Comparison of ENCODE assay signal across 8 cellular contexts in the genomic region with DNA sequence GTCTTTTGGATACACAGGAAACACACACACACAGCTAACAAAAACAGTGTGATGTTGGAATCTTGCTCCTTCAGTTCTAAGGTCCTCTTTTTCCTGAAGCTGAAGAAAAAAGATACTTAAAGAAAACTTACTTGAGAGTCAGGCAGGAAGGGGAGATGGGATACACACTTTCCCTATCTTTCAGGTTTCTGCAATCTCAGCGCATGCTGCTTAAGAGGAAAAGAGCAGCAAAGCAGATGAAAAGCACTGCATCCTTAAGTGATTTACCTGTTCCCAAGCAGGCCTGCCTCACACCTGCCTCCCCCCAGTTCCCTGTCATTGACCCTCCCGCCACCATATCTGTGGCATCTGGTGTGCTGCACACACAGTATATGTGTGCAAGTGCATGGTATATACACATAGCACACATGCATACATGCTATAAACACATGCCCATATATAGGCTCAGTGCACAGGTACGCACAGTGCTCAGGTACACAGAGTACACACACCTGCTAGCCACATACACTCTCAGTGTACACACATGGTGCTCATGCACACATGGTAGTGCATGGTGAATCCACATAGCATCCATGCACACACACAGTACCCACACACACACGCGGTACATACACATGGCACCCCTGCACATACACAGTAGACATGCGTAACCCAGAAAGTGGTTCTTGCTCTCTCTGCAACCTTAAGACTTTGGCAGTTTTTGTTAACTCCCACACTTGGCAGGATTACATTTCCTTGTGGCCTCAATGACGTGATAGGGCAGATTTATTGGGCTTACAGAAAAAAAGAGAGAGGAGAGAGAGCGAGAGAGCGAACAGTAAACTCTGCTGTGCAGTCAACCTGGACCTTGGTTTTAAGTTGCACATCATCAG.
DNase-seq lines count a peak whose midpoint lies in the region; ATAC-seq and TF ChIP-seq lines count a peak whose summit lies in the region.

No MANE protein-coding gene starts in this region.

- peaks cover 71% of the 10 kb centered on the region for H3K4me1 Mint-ChIP-seq in activated CD8-positive, alpha-beta memory T cell treated with anti-CD3 and anti-CD28 coated beads, Interleukin-2, amount 10 ng/mL, durations not matched to agents 7 days and 5 days
- peaks cover 59 to 86% of the 10 kb centered on the region in 2 donors for H3K4me1 Mint-ChIP-seq in stimulated activated naive B cell treated with anti-CD40 and anti-IgM and Interleukin-4, amounts not matched to agents 10 μg/mL and 1 μg/mL and 100 μg/mL, for 72 hours

- DNase-seq in GM12865 (ENCODE audit: low read depth): peak; percentile 79
- DNase-seq in activated CD8-positive, alpha-beta memory T cell treated with anti-CD3 and anti-CD28 coated beads, Interleukin-2, amount 10 ng/mL, durations not matched to agents 7 days and 5 days: no peak
- DNase-seq in right atrium auricular region (ENCODE audit: low spot score): peak; percentile 28
- peak; percentile 51 for DNase-seq in stimulated activated naive B cell treated with anti-CD40 and anti-IgM and Interleukin-4, amounts not matched to agents 10 μg/mL and 1 μg/mL and 100 μg/mL, for 72 hours
- DNase-seq in SKM-1 (lab: John Stamatoyannopoulos, UW; ENCODE audit: unreplicated experiment): no peak

- no peaks in the 10 kb centered on the region for H3K9me3 ChIP-seq in right atrium auricular region

- no peaks in the 10 kb centered on the region for H3K27me3 Mint-ChIP-seq in activated CD8-positive, alpha-beta memory T cell treated with anti-CD3 and anti-CD28 coated beads, Interleukin-2, amount 10 ng/mL, durations not matched to agents 7 days and 5 days
- H3K27me3 Mint-ChIP-seq in stimulated activated naive B cell treated with anti-CD40 and anti-IgM and Interleukin-4, amounts not matched to agents 10 μg/mL and 1 μg/mL and 100 μg/mL, for 72 hours: no peaks in the 10 kb centered on the region

- peak overlapping the region; percentile 64 for H3K4me3 Mint-ChIP-seq in activated CD8-positive, alpha-beta memory T cell treated with anti-CD3 and anti-CD28 coated beads, Interleukin-2, amount 10 ng/mL, durations not matched to agents 7 days and 5 days
- peak overlapping the region; percentile 73 to 78 for H3K4me3 Mint-ChIP-seq in stimulated activated naive B cell treated with anti-CD40 and anti-IgM and Interleukin-4, amounts not matched to agents 10 μg/mL and 1 μg/mL and 100 μg/mL, for 72 hours

- no peaks in the 10 kb centered on the region for H3K27me3 ChIP-seq in right atrium auricular region

- peak overlapping the region; percentile 89 for H3K27ac Mint-ChIP-seq in activated CD8-positive, alpha-beta memory T cell treated with anti-CD3 and anti-CD28 coated beads, Interleukin-2, amount 10 ng/mL, durations not matched to agents 7 days and 5 days
- H3K27ac Mint-ChIP-seq in stimulated activated naive B cell treated with anti-CD40 and anti-IgM and Interleukin-4, amounts not matched to agents 10 μg/mL and 1 μg/mL and 100 μg/mL, for 72 hours: peak overlapping the region; percentile 95

- peaks cover 0 to 58% of the 10 kb centered on the region in 2 donors for H3K4me1 ChIP-seq in right atrium auricular region

- peak overlapping the region; percentile 51 to 84 for H3K27ac ChIP-seq in right atrium auricular region

- TF ChIP-seq CTCF in GM12865 (IDR thresholded peaks at IDR 0.05; ENCODE audit: insufficient read depth, low read depth, low read length, missing control alignments): no peak
- TF ChIP-seq CTCF in right atrium auricular region (IDR thresholded peaks at IDR 0.05): no peak

- ATAC-seq in HG03108 (IDR thresholded peaks at IDR 0.05; ENCODE audit: unreplicated experiment) (peak; percentile 10), HG03378 (IDR thresholded peaks at IDR 0.05; ENCODE audit: unreplicated experiment) (no peak), GM21390 (IDR thresholded peaks at IDR 0.05; ENCODE audit: unreplicated experiment) (no peak)
- ATAC-seq in activated CD8-positive, alpha-beta memory T cell treated with anti-CD3 and anti-CD28 coated beads, Interleukin-2, amount 10 ng/mL, durations not matched to agents 7 days and 5 days: peak; percentile 22
- ATAC-seq in stimulated activated naive B cell treated with anti-CD40 and anti-IgM and Interleukin-4, amounts not matched to agents 10 μg/mL and 1 μg/mL and 100 μg/mL, for 72 hours (replicated peaks): peak; percentile 48 to 55

- H3K36me3 ChIP-seq in right atrium auricular region: no peaks in the 10 kb centered on the region

- CTCF ChIA-PET in activated CD8-positive, alpha-beta memory T cell treated with anti-CD3 and anti-CD28 coated beads, Interleukin-2, amount 10 ng/mL, durations not matched to agents 7 days and 5 days (lab: Charles Lee): interaction anchor here (0.9 to 2.2 kb wide), 6 partner anchors 9 to 117 kb away, joined by 3 to 13 read pairs (median 4); no protein-coding TSS in a partner anchor

- peak overlapping the region; percentile 5; the same call in 1 of the 2 replicates for H3K4me3 ChIP-seq in GM12865 (ENCODE audit: low read depth, low read length)
- H3K4me3 ChIP-seq in right atrium auricular region: no peak overlapping the region

- H3K36me3 Mint-ChIP-seq in activated CD8-positive, alpha-beta memory T cell treated with anti-CD3 and anti-CD28 coated beads, Interleukin-2, amount 10 ng/mL, durations not matched to agents 7 days and 5 days: no peaks in the 10 kb centered on the region
- H3K36me3 Mint-ChIP-seq in stimulated activated naive B cell treated with anti-CD40 and anti-IgM and Interleukin-4, amounts not matched to agents 10 μg/mL and 1 μg/mL and 100 μg/mL, for 72 hours: no peaks in the 10 kb centered on the region

- H3K9me3 Mint-ChIP-seq in activated CD8-positive, alpha-beta memory T cell treated with anti-CD3 and anti-CD28 coated beads, Interleukin-2, amount 10 ng/mL, durations not matched to agents 7 days and 5 days (ENCODE audit: low read depth): no peaks in the 10 kb centered on the region
- H3K9me3 Mint-ChIP-seq in stimulated activated naive B cell treated with anti-CD40 and anti-IgM and Interleukin-4, amounts not matched to agents 10 μg/mL and 1 μg/mL and 100 μg/mL, for 72 hours: no peaks in the 10 kb centered on the region

Comparison
In these comparisons a context has a peak if more than half of its experiments do, and no peak if none do; other contexts are left out.
1. DNase-seq: peak in GM12865 (single experiment), right atrium auricular region (single experiment) and stimulated activated naive B cell treated with anti-CD40 and anti-IgM and Interleukin-4, amounts not matched to agents 10 μg/mL and 1 μg/mL and 100 μg/mL, for 72 hours (single experiment); none in activated CD8-positive, alpha-beta memory T cell treated with anti-CD3 and anti-CD28 coated beads, Interleukin-2, amount 10 ng/mL, durations not matched to agents 7 days and 5 days (single experiment) and SKM-1 (single experiment).
2. ATAC-seq: peak in HG03108 (single experiment), activated CD8-positive, alpha-beta memory T cell treated with anti-CD3 and anti-CD28 coated beads, Interleukin-2, amount 10 ng/mL, durations not matched to agents 7 days and 5 days (single experiment) and stimulated activated naive B cell treated with anti-CD40 and anti-IgM and Interleukin-4, amounts not matched to agents 10 μg/mL and 1 μg/mL and 100 μg/mL, for 72 hours (2 of 2); none in HG03378 (single experiment) and GM21390 (single experiment).